2 cellular contexts compared by ENCODE assay signal in the genomic region with DNA sequence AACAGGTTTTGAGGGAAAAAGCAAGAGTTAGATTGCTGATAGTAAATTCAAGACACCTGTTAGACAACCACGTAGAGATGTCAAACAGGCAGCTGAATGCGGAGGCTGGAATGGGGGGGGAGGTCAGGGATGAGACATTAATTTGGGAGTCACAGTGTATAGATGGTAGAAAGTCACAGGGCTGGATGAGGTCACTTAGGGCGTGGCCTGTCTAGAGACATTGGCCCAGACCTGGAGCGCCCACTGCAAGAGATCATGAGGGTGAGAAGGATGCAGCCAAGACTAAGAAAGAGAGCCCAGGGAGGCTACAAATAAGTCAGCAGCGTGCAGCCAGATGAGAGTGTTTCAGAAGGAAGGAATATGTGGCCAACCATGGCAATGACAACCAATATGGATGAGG.
TF ChIP-seq lines count a peak whose summit lies in the region.

No MANE protein-coding gene starts in this region.

TF ChIP-seq in HCT116, 20 proteins besides CTCF, POLR2A, EP300 and RAD21:
- TF ChIP-seq, protein P1, sequence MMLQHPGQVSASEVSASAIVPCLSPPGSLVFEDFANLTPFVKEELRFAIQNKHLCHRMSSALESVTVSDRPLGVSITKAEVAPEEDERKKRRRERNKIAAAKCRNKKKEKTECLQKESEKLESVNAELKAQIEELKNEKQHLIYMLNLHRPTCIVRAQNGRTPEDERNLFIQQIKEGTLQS (IDR thresholded peaks at IDR 0.05) = no peak
- TF ChIP-seq EGR1 (IDR thresholded peaks at IDR 0.05; ENCODE audit: low read depth) (no peak), FOSL1 (IDR thresholded peaks at IDR 0.05; ENCODE audit: low read depth) (no peak), SRF (IDR thresholded peaks at IDR 0.05; ENCODE audit: low read depth) (no peak), ELF1 (IDR thresholded peaks at IDR 0.05; ENCODE audit: borderline replicate concordance, low read depth) (no peak), CEBPB (IDR thresholded peaks at IDR 0.05; ENCODE audit: low read depth) (no peak), TCF7L2 (IDR thresholded peaks at IDR 0.05; ENCODE audit: borderline replicate concordance, extremely low read depth, insufficient read depth, insufficient read length) (no peak), EZH2phosphoT487 (IDR thresholded peaks at IDR 0.05; ENCODE audit: borderline replicate concordance) (no peak), ZFX (IDR thresholded peaks at IDR 0.05) (no peak), YY1 (IDR thresholded peaks at IDR 0.05; ENCODE audit: extremely low read depth, insufficient replicate concordance, low read depth, low read length) (no peak)
- TF ChIP-seq, protein P2, sequence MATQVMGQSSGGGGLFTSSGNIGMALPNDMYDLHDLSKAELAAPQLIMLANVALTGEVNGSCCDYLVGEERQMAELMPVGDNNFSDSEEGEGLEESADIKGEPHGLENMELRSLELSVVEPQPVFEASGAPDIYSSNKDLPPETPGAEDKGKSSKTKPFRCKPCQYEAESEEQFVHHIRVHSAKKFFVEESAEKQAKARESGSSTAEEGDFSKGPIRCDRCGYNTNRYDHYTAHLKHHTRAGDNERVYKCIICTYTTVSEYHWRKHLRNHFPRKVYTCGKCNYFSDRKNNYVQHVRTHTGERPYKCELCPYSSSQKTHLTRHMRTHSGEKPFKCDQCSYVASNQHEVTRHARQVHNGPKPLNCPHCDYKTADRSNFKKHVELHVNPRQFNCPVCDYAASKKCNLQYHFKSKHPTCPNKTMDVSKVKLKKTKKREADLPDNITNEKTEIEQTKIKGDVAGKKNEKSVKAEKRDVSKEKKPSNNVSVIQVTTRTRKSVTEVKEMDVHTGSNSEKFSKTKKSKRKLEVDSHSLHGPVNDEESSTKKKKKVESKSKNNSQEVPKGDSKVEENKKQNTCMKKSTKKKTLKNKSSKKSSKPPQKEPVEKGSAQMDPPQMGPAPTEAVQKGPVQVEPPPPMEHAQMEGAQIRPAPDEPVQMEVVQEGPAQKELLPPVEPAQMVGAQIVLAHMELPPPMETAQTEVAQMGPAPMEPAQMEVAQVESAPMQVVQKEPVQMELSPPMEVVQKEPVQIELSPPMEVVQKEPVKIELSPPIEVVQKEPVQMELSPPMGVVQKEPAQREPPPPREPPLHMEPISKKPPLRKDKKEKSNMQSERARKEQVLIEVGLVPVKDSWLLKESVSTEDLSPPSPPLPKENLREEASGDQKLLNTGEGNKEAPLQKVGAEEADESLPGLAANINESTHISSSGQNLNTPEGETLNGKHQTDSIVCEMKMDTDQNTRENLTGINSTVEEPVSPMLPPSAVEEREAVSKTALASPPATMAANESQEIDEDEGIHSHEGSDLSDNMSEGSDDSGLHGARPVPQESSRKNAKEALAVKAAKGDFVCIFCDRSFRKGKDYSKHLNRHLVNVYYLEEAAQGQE (IDR thresholded peaks at IDR 0.05; ENCODE audit: low read depth) = no peak

TF ChIP-seq in K562, 482 proteins besides CTCF, POLR2A, EP300 and RAD21 (continues in another document):
- no peak for TF ChIP-seq IFI16 (CRISPR knock-in tag; IDR thresholded peaks at IDR 0.05)
- TF ChIP-seq SMAD2 (IDR thresholded peaks at IDR 0.05; ENCODE audit: low read depth, low read length) = no peak
- no peak for TF ChIP-seq HDGF (IDR thresholded peaks at IDR 0.05)
- peak; percentile 9; the same call in 1 of the 2 replicates for TF ChIP-seq FOSL1 (tag; conservative IDR thresholded peaks at IDR 0.05)
- no peak for TF ChIP-seq MCM2 (IDR thresholded peaks at IDR 0.05; ENCODE audit: low read depth)
- peak; percentile 41; the same call in 1 of the 2 replicates for TF ChIP-seq CTBP1 (IDR thresholded peaks at IDR 0.05; ENCODE audit: borderline replicate concordance)
- peak; percentile 76; the same call in 1 of the 2 replicates for TF ChIP-seq JUND (IDR thresholded peaks at IDR 0.05; ENCODE audit: borderline replicate concordance, low read depth, low read length)
- peak; percentile 84; the same call in 2 of the 3 replicates for TF ChIP-seq JUND (tag; IDR thresholded peaks at IDR 0.05; ENCODE audit: borderline replicate concordance, low read depth, low read length)
- TF ChIP-seq LARP7 (IDR thresholded peaks at IDR 0.05) = no peak
- TF ChIP-seq JUN (IDR thresholded peaks at IDR 0.05; ENCODE audit: borderline replicate concordance, low read depth, low read length) = peak; percentile 76
- TF ChIP-seq JUN (CRISPR knock-in tag; IDR thresholded peaks at IDR 0.05; ENCODE audit: borderline replicate concordance) = no peak
- no peak for TF ChIP-seq ZNF316 (IDR thresholded peaks at IDR 0.05)
- TF ChIP-seq, protein P3, sequence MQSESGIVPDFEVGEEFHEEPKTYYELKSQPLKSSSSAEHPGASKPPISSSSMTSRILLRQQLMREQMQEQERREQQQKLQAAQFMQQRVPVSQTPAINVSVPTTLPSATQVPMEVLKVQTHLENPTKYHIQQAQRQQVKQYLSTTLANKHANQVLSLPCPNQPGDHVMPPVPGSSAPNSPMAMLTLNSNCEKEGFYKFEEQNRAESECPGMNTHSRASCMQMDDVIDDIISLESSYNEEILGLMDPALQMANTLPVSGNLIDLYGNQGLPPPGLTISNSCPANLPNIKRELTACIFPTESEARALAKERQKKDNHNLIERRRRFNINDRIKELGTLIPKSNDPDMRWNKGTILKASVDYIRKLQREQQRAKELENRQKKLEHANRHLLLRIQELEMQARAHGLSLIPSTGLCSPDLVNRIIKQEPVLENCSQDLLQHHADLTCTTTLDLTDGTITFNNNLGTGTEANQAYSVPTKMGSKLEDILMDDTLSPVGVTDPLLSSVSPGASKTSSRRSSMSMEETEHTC (IDR thresholded peaks at IDR 0.05) = 0 out of 2 replicates have a peak, but pooled peaks have one; percentile 48
- no peak for TF ChIP-seq TAF9B (IDR thresholded peaks at IDR 0.05; ENCODE audit: partially characterized antibody)
- TF ChIP-seq, protein P1 (IDR thresholded peaks at IDR 0.05) = peak; percentile 84
- TF ChIP-seq, protein P1 (CRISPR knock-in tag; conservative IDR thresholded peaks at IDR 0.05) = no peak
- TF ChIP-seq SMARCE1 (IDR thresholded peaks at IDR 0.05) = no peak
- TF ChIP-seq, protein P4, sequence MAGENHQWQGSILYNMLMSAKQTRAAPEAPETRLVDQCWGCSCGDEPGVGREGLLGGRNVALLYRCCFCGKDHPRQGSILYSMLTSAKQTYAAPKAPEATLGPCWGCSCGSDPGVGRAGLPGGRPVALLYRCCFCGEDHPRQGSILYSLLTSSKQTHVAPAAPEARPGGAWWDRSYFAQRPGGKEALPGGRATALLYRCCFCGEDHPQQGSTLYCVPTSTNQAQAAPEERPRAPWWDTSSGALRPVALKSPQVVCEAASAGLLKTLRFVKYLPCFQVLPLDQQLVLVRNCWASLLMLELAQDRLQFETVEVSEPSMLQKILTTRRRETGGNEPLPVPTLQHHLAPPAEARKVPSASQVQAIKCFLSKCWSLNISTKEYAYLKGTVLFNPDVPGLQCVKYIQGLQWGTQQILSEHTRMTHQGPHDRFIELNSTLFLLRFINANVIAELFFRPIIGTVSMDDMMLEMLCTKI (IDR thresholded peaks at IDR 0.05; ENCODE audit: partially characterized antibody) = no peak
- TF ChIP-seq, protein P5, sequence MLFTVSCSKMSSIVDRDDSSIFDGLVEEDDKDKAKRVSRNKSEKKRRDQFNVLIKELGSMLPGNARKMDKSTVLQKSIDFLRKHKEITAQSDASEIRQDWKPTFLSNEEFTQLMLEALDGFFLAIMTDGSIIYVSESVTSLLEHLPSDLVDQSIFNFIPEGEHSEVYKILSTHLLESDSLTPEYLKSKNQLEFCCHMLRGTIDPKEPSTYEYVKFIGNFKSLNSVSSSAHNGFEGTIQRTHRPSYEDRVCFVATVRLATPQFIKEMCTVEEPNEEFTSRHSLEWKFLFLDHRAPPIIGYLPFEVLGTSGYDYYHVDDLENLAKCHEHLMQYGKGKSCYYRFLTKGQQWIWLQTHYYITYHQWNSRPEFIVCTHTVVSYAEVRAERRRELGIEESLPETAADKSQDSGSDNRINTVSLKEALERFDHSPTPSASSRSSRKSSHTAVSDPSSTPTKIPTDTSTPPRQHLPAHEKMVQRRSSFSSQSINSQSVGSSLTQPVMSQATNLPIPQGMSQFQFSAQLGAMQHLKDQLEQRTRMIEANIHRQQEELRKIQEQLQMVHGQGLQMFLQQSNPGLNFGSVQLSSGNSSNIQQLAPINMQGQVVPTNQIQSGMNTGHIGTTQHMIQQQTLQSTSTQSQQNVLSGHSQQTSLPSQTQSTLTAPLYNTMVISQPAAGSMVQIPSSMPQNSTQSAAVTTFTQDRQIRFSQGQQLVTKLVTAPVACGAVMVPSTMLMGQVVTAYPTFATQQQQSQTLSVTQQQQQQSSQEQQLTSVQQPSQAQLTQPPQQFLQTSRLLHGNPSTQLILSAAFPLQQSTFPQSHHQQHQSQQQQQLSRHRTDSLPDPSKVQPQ (CRISPR knock-in tag; IDR thresholded peaks at IDR 0.05; ENCODE audit: borderline replicate concordance) = no peak
- no peak for TF ChIP-seq ZKSCAN8 (CRISPR knock-in tag; IDR thresholded peaks at IDR 0.05)
- 0 out of 2 replicates have a peak, but pooled peaks have one; percentile 6 for TF ChIP-seq MTA2 (IDR thresholded peaks at IDR 0.05; ENCODE audit: low read depth)
- TF ChIP-seq DPF2 (IDR thresholded peaks at IDR 0.05) = peak; percentile 42; the same call in 1 of the 2 replicates
- no peak for TF ChIP-seq NR2C1 (IDR thresholded peaks at IDR 0.05)
- no peak for TF ChIP-seq NR2C1 (tag; IDR thresholded peaks at IDR 0.05)
- no peak for TF ChIP-seq CCAR2 (IDR thresholded peaks at IDR 0.05; ENCODE audit: low read depth, low read length)
- TF ChIP-seq RFX1 (IDR thresholded peaks at IDR 0.05) = no peak
- no peak for TF ChIP-seq DDX20 (tag; IDR thresholded peaks at IDR 0.05; ENCODE audit: low read depth)
- TF ChIP-seq ZNF408 (CRISPR knock-in tag; IDR thresholded peaks at IDR 0.05; ENCODE audit: low read depth) = no peak
- 0 out of 2 replicates have a peak, but pooled peaks have one; percentile 5 for TF ChIP-seq MYC (IDR thresholded peaks at IDR 0.05; ENCODE audit: low read depth, low read length)
- TF ChIP-seq MYC (CRISPR knock-in tag; IDR thresholded peaks at IDR 0.05; ENCODE audit: borderline replicate concordance, low read depth) = no peak
- TF ChIP-seq, protein P6, sequence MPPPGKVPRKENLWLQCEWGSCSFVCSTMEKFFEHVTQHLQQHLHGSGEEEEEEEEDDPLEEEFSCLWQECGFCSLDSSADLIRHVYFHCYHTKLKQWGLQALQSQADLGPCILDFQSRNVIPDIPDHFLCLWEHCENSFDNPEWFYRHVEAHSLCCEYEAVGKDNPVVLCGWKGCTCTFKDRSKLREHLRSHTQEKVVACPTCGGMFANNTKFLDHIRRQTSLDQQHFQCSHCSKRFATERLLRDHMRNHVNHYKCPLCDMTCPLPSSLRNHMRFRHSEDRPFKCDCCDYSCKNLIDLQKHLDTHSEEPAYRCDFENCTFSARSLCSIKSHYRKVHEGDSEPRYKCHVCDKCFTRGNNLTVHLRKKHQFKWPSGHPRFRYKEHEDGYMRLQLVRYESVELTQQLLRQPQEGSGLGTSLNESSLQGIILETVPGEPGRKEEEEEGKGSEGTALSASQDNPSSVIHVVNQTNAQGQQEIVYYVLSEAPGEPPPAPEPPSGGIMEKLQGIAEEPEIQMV (tag; conservative IDR thresholded peaks at IDR 0.05; ENCODE audit: low read depth) = no peak
- no peak for TF ChIP-seq RAD51 (IDR thresholded peaks at IDR 0.05; ENCODE audit: borderline replicate concordance, low read depth)
- TF ChIP-seq, protein P7, sequence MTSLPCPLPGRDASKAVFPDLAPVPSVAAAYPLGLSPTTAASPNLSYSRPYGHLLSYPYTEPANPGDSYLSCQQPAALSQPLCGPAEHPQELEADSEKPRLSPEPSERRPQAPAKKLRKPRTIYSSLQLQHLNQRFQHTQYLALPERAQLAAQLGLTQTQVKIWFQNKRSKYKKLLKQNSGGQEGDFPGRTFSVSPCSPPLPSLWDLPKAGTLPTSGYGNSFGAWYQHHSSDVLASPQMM (CRISPR knock-in tag; IDR thresholded peaks at IDR 0.05) = no peak
- no peak for TF ChIP-seq ZNF589 (CRISPR knock-in tag; IDR thresholded peaks at IDR 0.05; ENCODE audit: low read depth)
- no peak for TF ChIP-seq ATF1 (CRISPR knock-in tag; IDR thresholded peaks at IDR 0.05)
- TF ChIP-seq ATF1 (tag; IDR thresholded peaks at IDR 0.05) = 0 out of 2 replicates have a peak, but pooled peaks have one; percentile 10
- no peak for TF ChIP-seq ZNF175 (CRISPR knock-in tag; IDR thresholded peaks at IDR 0.05; ENCODE audit: low read depth)
- TF ChIP-seq ELF1 (tag; IDR thresholded peaks at IDR 0.05) = no peak
- peak; percentile 82 for TF ChIP-seq ATF7 (IDR thresholded peaks at IDR 0.05)
- TF ChIP-seq, protein P8, sequence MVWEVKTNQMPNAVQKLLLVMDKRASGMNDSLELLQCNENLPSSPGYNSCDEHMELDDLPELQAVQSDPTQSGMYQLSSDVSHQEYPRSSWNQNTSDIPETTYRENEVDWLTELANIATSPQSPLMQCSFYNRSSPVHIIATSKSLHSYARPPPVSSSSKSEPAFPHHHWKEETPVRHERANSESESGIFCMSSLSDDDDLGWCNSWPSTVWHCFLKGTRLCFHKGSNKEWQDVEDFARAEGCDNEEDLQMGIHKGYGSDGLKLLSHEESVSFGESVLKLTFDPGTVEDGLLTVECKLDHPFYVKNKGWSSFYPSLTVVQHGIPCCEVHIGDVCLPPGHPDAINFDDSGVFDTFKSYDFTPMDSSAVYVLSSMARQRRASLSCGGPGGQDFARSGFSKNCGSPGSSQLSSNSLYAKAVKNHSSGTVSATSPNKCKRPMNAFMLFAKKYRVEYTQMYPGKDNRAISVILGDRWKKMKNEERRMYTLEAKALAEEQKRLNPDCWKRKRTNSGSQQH (CRISPR knock-in tag; IDR thresholded peaks at IDR 0.05) = no peak
- TF ChIP-seq TOE1 (IDR thresholded peaks at IDR 0.05; ENCODE audit: borderline replicate concordance) = peak; percentile 25; the same call in 1 of the 2 replicates
- no peak for TF ChIP-seq TOE1 (CRISPR knock-in tag; IDR thresholded peaks at IDR 0.05; ENCODE audit: borderline replicate concordance, low read depth)
- no peak for TF ChIP-seq SIN3B (IDR thresholded peaks at IDR 0.05; ENCODE audit: low read depth)
- TF ChIP-seq, protein P9, sequence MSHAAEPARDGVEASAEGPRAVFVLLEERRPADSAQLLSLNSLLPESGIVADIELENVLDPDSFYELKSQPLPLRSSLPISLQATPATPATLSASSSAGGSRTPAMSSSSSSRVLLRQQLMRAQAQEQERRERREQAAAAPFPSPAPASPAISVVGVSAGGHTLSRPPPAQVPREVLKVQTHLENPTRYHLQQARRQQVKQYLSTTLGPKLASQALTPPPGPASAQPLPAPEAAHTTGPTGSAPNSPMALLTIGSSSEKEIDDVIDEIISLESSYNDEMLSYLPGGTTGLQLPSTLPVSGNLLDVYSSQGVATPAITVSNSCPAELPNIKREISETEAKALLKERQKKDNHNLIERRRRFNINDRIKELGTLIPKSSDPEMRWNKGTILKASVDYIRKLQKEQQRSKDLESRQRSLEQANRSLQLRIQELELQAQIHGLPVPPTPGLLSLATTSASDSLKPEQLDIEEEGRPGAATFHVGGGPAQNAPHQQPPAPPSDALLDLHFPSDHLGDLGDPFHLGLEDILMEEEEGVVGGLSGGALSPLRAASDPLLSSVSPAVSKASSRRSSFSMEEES (CRISPR knock-in tag; IDR thresholded peaks at IDR 0.05) = no peak
- 0 out of 2 replicates have a peak, but pooled peaks have one; percentile 19 for TF ChIP-seq SMAD4 (CRISPR knock-in tag; conservative IDR thresholded peaks at IDR 0.05)
- no peak for TF ChIP-seq PRPF4 (IDR thresholded peaks at IDR 0.05; ENCODE audit: insufficient read depth, low read depth, low read length, poor library complexity, severe bottlenecking)
